ENCODE assay signal across 1 cellular context in the genomic region with DNA sequence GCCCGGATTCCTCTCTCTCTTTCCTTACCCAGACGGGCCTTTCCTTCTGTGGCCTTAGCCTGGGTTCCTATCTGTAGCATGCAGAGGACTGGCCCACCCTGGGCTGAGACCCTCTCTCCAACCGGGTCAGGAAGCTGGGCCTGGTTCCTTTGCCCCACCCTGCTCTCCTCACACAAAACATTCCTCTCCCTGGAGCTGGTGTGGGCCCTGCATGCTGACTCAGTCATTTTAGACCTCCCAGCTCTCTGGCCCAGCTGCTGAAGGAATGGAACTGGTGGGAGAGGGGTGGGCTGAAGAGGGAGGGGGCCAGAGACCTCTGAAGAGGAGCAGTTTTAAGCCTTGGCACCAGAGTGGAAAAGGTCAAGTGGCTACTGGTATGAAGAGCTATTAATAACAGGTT.
A peak's percentile ranks its signal among the peaks of the same experiment; 100 is the strongest.
TF ChIP-seq lines count a peak whose summit lies in the region.

No MANE protein-coding gene starts in this region.

TF ChIP-seq in A549, 52 proteins besides CTCF, POLR2A, EP300 and RAD21 (continued from another document):
- TF ChIP-seq, protein P1, sequence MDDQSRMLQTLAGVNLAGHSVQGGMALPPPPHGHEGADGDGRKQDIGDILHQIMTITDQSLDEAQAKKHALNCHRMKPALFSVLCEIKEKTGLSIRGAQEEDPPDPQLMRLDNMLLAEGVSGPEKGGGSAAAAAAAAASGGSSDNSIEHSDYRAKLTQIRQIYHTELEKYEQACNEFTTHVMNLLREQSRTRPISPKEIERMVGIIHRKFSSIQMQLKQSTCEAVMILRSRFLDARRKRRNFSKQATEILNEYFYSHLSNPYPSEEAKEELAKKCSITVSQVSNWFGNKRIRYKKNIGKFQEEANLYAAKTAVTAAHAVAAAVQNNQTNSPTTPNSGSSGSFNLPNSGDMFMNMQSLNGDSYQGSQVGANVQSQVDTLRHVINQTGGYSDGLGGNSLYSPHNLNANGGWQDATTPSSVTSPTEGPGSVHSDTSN (IDR thresholded peaks at IDR 0.05): no peak
- TF ChIP-seq MAFK (IDR thresholded peaks at IDR 0.05; ENCODE audit: partially characterized antibody) (peak; percentile 64), HOXB13 (CRISPR knock-in tag; IDR thresholded peaks at IDR 0.05; ENCODE audit: low read depth) (no peak)
- TF ChIP-seq, protein P2, sequence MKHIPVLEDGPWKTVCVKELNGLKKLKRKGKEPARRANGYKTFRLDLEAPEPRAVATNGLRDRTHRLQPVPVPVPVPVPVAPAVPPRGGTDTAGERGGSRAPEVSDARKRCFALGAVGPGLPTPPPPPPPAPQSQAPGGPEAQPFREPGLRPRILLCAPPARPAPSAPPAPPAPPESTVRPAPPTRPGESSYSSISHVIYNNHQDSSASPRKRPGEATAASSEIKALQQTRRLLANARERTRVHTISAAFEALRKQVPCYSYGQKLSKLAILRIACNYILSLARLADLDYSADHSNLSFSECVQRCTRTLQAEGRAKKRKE (CRISPR knock-in tag; IDR thresholded peaks at IDR 0.05; ENCODE audit: low read depth): no peak
